In the genomic region with DNA sequence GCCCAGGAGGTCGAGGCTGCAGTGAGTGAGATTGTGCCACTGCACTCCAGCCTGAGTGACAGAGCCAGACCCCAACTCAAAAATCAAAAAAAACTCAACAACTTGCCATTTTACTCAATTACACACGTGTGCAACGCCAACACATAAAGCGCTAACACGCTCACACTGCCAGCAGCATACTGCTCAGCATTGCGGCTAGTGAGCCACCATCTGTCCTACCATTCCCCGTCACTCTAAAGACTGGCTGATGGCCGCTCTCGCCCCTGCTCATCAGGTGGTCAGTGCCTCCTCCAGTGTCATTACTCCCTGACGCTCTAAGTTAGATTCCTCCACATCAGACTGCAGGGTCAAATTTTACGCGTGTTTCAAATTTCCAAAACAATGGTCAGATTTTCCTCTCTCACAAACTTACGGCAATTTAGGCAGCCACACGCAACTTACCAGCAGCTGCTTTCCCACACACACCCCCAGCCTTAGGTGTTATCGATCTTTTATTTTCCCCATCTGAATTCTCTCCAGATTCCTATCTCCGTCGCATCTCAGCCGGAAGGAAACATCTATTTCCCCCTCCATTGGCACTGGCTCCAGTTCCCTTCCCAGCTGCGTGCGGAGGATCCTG, we compare ENCODE assay signal across 16 cellular contexts.
DNase-seq lines count a peak whose midpoint lies in the region; ATAC-seq, FAIRE-seq and TF ChIP-seq lines count a peak whose summit lies in the region.
"Had no signal": no experiment of that assay in that cellular context is flagged by ENCODE, and none has a peak within 500 bp of the region (broad histone marks: within the 10 kb centered on the region; RNA-seq: fewer than 3 reads in every experiment).

No MANE protein-coding gene starts in this region.

- H3K79me2 ChIP-seq in GM12878 (ENCODE audit: control insufficient read depth, insufficient read depth, low read length) (no peaks in the 10 kb centered on the region), endothelial cell of umbilical vein (ENCODE audit: control insufficient read depth, insufficient read depth, low read length) (no peaks in the 10 kb centered on the region)

- no peaks in the 10 kb centered on the region for H3K9me1 ChIP-seq in endothelial cell of umbilical vein (replicated peaks; ENCODE audit: control insufficient read depth, extremely low read depth, insufficient read depth, low read length)

- no peaks in the 10 kb centered on the region for H3K27me3 Mint-ChIP-seq in osteocyte (ENCODE audit: unreplicated experiment)
- H3K27me3 Mint-ChIP-seq: CD4-positive, CD25-positive, alpha-beta regulatory T cell had no signal

- no peak overlapping the region for H3K9ac ChIP-seq in GM12878 (ENCODE audit: control insufficient read depth, insufficient read depth, low read length)
- H3K9ac ChIP-seq in endothelial cell of umbilical vein (replicated peaks; ENCODE audit: extremely low read depth, insufficient read depth, low read length), result no peak overlapping the region
- H3K9ac ChIP-seq: KMS-11 had no signal

- no peak for TF ChIP-seq POLR2A in GM12878 (IDR thresholded peaks at IDR 0.05; ENCODE audit: low read depth, low read length)
- no peak for TF ChIP-seq POLR2A in endothelial cell of umbilical vein (IDR thresholded peaks at IDR 0.05; ENCODE audit: low read depth, low read length)
- TF ChIP-seq POLR2A in right lobe of liver (IDR thresholded peaks at IDR 0.05), result no peak

- H3K9me3 Mint-ChIP-seq in osteocyte (ENCODE audit: unreplicated experiment), result peaks cover 22% of the 10 kb centered on the region

- DNase-seq in G401 (ENCODE audit: low spot score), result peak; percentile 54
- DNase-seq in GM12878 (ENCODE audit: low read depth, low spot score), result no peak
- DNase-seq in endothelial cell of umbilical vein (ENCODE audit: low read depth, low spot score), result no peak
- DNase-seq in osteocyte (ENCODE audit: extremely low spot score, unreplicated experiment), result peak; percentile 32
- no peak for DNase-seq in right lobe of liver
- DNase-seq in DMS79 treated with DMSO at 0.1 percent for 48 hours (lab: John Stamatoyannopoulos, UW), result no peak
- DNase-seq: GOT3, NCI-H1092, NCI-H2081, NCI-H510A, NCI-H774 had no signal

- no peaks in the 10 kb centered on the region for H3K36me3 ChIP-seq in GM12878 (ENCODE audit: control insufficient read depth in 2 of 2, insufficient read depth in 2 of 2, low read length in 1 of 2)
- H3K36me3 ChIP-seq in endothelial cell of umbilical vein (ENCODE audit: control insufficient read depth in 2 of 2, extremely low read depth in 1 of 2, insufficient read depth in 2 of 2, low read length in 2 of 2), result no peaks in the 10 kb centered on the region
- H3K36me3 ChIP-seq in right lobe of liver, result no peaks in the 10 kb centered on the region

- TF ChIP-seq CTCF in GM12878 (IDR thresholded peaks at IDR 0.05 in 2 of 3, conservative IDR thresholded peaks at IDR 0.05 in 1 of 3; ENCODE audit: control insufficient read depth in 2 of 3, extremely low read depth in 1 of 3, insufficient read depth in 1 of 3, low read depth in 3 of 3, low read length in 3 of 3) (no peak), endothelial cell of umbilical vein (IDR thresholded peaks at IDR 0.05; ENCODE audit: extremely low read depth in 1 of 2, insufficient read depth in 1 of 2, low read depth in 1 of 2, low read length in 2 of 2) (no peak), osteocyte (IDR thresholded peaks at IDR 0.05) (no peak), right lobe of liver (IDR thresholded peaks at IDR 0.05) (no peak)

- FAIRE-seq in GM12878 (lab: Jason Lieb, UNC) (no peak), endothelial cell of umbilical vein (lab: Jason Lieb, UNC) (peak; percentile 12)
- FAIRE-seq: A549 had no signal

- no peak overlapping the region for H2AFZ ChIP-seq in GM12878 (ENCODE audit: control insufficient read depth, low read depth, low read length)
- H2AFZ ChIP-seq in endothelial cell of umbilical vein (ENCODE audit: low read depth, low read length), result peak overlapping the region; percentile 25

- H3K4me3 ChIP-seq in GM12878 (no peak overlapping the region), endothelial cell of umbilical vein (replicated peaks in 1 of 3; ENCODE audit: insufficient read depth in 1 of 3, low read depth in 1 of 3, low read length in 3 of 3) (no peak overlapping the region), right lobe of liver (no peak overlapping the region)
- H3K4me3 ChIP-seq: A549 had no signal

- ATAC-seq in GM12878 (no peak), HG02884 (IDR thresholded peaks at IDR 0.05; ENCODE audit: unreplicated experiment) (no peak), right lobe of liver (no peak)

- no TSS peak for BruUV-seq in GM12878 (replicated peaks; lab: Mats Ljungman, UMichigan)
- no TSS peak for BruUV-seq in endothelial cell of umbilical vein (replicated peaks; lab: Mats Ljungman, UMichigan)

- H3K27ac Mint-ChIP-seq in osteocyte (ENCODE audit: unreplicated experiment), result no peak overlapping the region
- H3K27ac Mint-ChIP-seq: CD4-positive, CD25-positive, alpha-beta regulatory T cell; HFFc6 had no signal

- CTCF ChIA-PET in GM12878 (lab: Yijun Ruan, JAX), result interaction anchor here (1.5 to 4.4 kb wide), 3 partner anchors 13 to 33 kb away, joined by 4 to 18 read pairs (median 5); no protein-coding TSS in a partner anchor
- CTCF ChIA-PET in endothelial cell of umbilical vein (lab: Charles Lee), result interaction anchor here (0.7 to 5.7 kb wide), 22 partner anchors 11 to 512 kb away, joined by 3 to 52 read pairs (median 4); no protein-coding TSS in a partner anchor

- H3K36me3 Mint-ChIP-seq in osteocyte (ENCODE audit: unreplicated experiment), result peaks cover 14% of the 10 kb centered on the region
- H3K36me3 Mint-ChIP-seq: CD4-positive, CD25-positive, alpha-beta regulatory T cell had no signal

- H3K4me1 ChIP-seq in GM12878 (ENCODE audit: control insufficient read depth, insufficient read depth, low read length) (peaks cover 13% of the 10 kb centered on the region), endothelial cell of umbilical vein (ENCODE audit: control insufficient read depth, extremely low read depth, insufficient read depth, low read length) (peaks cover 11% of the 10 kb centered on the region), right lobe of liver (no peaks in the 10 kb centered on the region)
- H3K4me1 ChIP-seq: A549 had no signal

- peaks cover 8% of the 10 kb centered on the region for H3K4me1 Mint-ChIP-seq in osteocyte (ENCODE audit: unreplicated experiment)
- H3K4me1 Mint-ChIP-seq: CD4-positive, CD25-positive, alpha-beta regulatory T cell had no signal

- H3K27me3 ChIP-seq in GM12878 (replicated peaks in 1 of 2; ENCODE audit: control insufficient read depth in 2 of 2, insufficient read depth in 2 of 2, low read length in 1 of 2) (peaks cover 0 to under 1% of the 10 kb centered on the region in 2 experiments; a peak in 1 of 4 replicates), endothelial cell of umbilical vein (ENCODE audit: control insufficient read depth in 2 of 2, insufficient read depth in 2 of 2, low read length in 2 of 2) (no peaks in the 10 kb centered on the region), right lobe of liver (no peaks in the 10 kb centered on the region)

- intact Hi-C loops in GM12878 (cut with micrococcal nuclease; ENCODE audit: unreplicated experiment) (loop anchor here (5.0 kb wide), 1 partner anchor 514 kb away; no protein-coding TSS in a partner anchor), endothelial cell of umbilical vein (cut with micrococcal nuclease) (loop anchor here (2.0 kb wide), 1 partner anchor 202 kb away; no protein-coding TSS in a partner anchor), right lobe of liver (cut with DNase I) (no loop called here)

- dilution Hi-C loops in endothelial cell of umbilical vein (cut with MboI; ENCODE audit: extremely low pct_ligation_motif_present, low sequenced_read_pairs), result no loop called here

- no peak for TF ChIP-seq RAD21 in GM12878 (IDR thresholded peaks at IDR 0.05; ENCODE audit: insufficient read depth, low read depth, low read length)

- 69% methylated on average over 20 of the region's 20 CpGs for WGBS in GM12878 (ENCODE audit: insufficient coverage, insufficient replicate concordance, low lambda C conversion rate, missing lambda C conversion rate)
- WGBS in right lobe of liver (ENCODE audit: insufficient coverage, low coverage, low lambda C conversion rate, missing lambda C conversion rate), result 78% methylated on average over 17 of the region's 20 CpGs

- H3K4me2 ChIP-seq in GM12878 (ENCODE audit: control insufficient read depth, insufficient read depth), result no peak overlapping the region
- H3K4me2 ChIP-seq in endothelial cell of umbilical vein (ENCODE audit: insufficient read depth, low read length), result peak overlapping the region; percentile 44
- H3K4me2 ChIP-seq: A549, KMS-11 had no signal

- H3K27ac ChIP-seq in GM12878 (ENCODE audit: control insufficient read depth, insufficient read depth) (no peak overlapping the region), endothelial cell of umbilical vein (ENCODE audit: insufficient read depth, low read depth, low read length) (peak overlapping the region; percentile 52), right lobe of liver (no peak overlapping the region)
- H3K27ac ChIP-seq: KMS-11 had no signal

- POLR2A ChIA-PET in GM12878 (lab: Charles Lee), result no interaction called here
- POLR2A ChIA-PET in endothelial cell of umbilical vein (lab: Charles Lee), result no interaction called here

- no peaks in the 10 kb centered on the region for H4K20me1 ChIP-seq in GM12878 (ENCODE audit: control insufficient read depth, insufficient read depth)
- H4K20me1 ChIP-seq in endothelial cell of umbilical vein (replicated peaks; ENCODE audit: control insufficient read depth, extremely low read depth, insufficient read depth, low read length), result no peaks in the 10 kb centered on the region

- SMC1A ChIA-PET in GM12878 (lab: Charles Lee; ENCODE audit: uncharacterized antibody, unreplicated experiment), result no interaction called here

- H3K4me3 Mint-ChIP-seq in osteocyte (ENCODE audit: unreplicated experiment), result no peak overlapping the region
- H3K4me3 Mint-ChIP-seq: CD4-positive, CD25-positive, alpha-beta regulatory T cell; HFFc6 had no signal

- H3K9me3 ChIP-seq in GM12878 (replicated peaks; ENCODE audit: control insufficient read depth, insufficient read depth, low read length) (peaks cover 2% of the 10 kb centered on the region; the same call in 2 of the 3 replicates), endothelial cell of umbilical vein (replicated peaks; ENCODE audit: control insufficient read depth, insufficient read depth, low read length) (no peaks in the 10 kb centered on the region), right lobe of liver (peaks cover 0 to 12% (median 3%) of the 10 kb centered on the region in 4 donors)

- no peak for TF ChIP-seq EP300 in GM12878 (IDR thresholded peaks at IDR 0.05; ENCODE audit: borderline replicate concordance in 1 of 2, control insufficient read depth in 1 of 2, low read depth in 2 of 2, low read length in 2 of 2)

- RAD21 ChIA-PET in GM12878 (lab: Charles Lee; ENCODE audit: unreplicated experiment), result interaction anchor here (1.0 kb wide), 1 partner anchor 512 kb away, joined by 3 read pairs; no protein-coding TSS in a partner anchor

- in situ Hi-C loops in G401 (cut with HindIII; ENCODE audit: low sequenced_read_pairs), result no loop called here
- in situ Hi-C loops in GM12878 (cut with MboI), result no loop called here

TF ChIP-seq in endothelial cell of umbilical vein, 7 proteins besides CTCF, POLR2A, EP300 and RAD21:
- TF ChIP-seq GATA2 (IDR thresholded peaks at IDR 0.05; ENCODE audit: insufficient read depth, insufficient read length, low read depth, low read length), result peak; percentile 86
- no peak for TF ChIP-seq FOS (IDR thresholded peaks at IDR 0.05; ENCODE audit: borderline replicate concordance, insufficient read depth, low read length)

Comparison
In these comparisons a context has a peak if more than half of its experiments do, and no peak if none do; other contexts are left out.
1. DNase-seq: peak in G401 (single experiment) and osteocyte (single experiment); none in GM12878 (single experiment), endothelial cell of umbilical vein (single experiment), right lobe of liver (0 of 3) and DMS79 treated with DMSO at 0.1 percent for 48 hours (single experiment).
2. intact Hi-C loops: an anchor here in GM12878 (5.0 kb wide) and endothelial cell of umbilical vein (2.0 kb wide); none called in right lobe of liver.